27 cellular contexts compared by ENCODE assay signal in genomic region chr2:206708286-206708685, GRCh38. TPM values are rescaled to one million over a fixed set of nuclear protein-coding genes. Genes with fewer than 3 reads are reported as not detected.
"Had no signal": no experiment of that assay in that cellular context is flagged by ENCODE, and none has a peak within 500 bp of the region (broad histone marks: within the 10 kb centered on the region; RNA-seq: fewer than 3 reads in every experiment).

No MANE protein-coding gene starts in this region.

- H3K4me1 Mint-ChIP-seq: activated CD4-positive, alpha-beta memory T cell treated with anti-CD3 and anti-CD28 coated beads, Interleukin-2, amount 10 ng/mL, durations not matched to agents 7 days and 5 days; activated CD4-positive, alpha-beta T cell treated with anti-CD3 and anti-CD28 coated beads for 36 hours; activated naive CD4-positive, alpha-beta T cell treated with anti-CD3 and anti-CD28 coated beads, Interleukin-2, amount 50 U/mL, for 24 hours; brain; central memory CD8-positive, alpha-beta T cell had no signal

- DNase-seq: activated CD4-positive, alpha-beta memory T cell treated with anti-CD3 and anti-CD28 coated beads, Interleukin-2, amount 10 ng/mL, durations not matched to agents 7 days and 5 days; activated CD4-positive, alpha-beta T cell treated with anti-CD3 and anti-CD28 coated beads for 36 hours; activated CD4-positive, alpha-beta T cell treated with anti-CD3 and anti-CD28 coated beads, Interleukin-2, amount 50 U/mL, for 1 hour; activated naive CD4-positive, alpha-beta T cell; activated T-cell treated with anti-CD3 and anti-CD28 coated beads, Interleukin-2, amount 50 U/mL, for 72 hours; amniotic stem cell; MM.1S; NCI-H1105; NCI-H1436; NCI-H1694 treated with DMSO at 0.1 percent for 48 hours; NCI-H2029 treated with DMSO at 0.1 percent for 48 hours; NCI-H2171 treated with DMSO at 0.1 percent for 48 hours; NCI-H446; NCI-H524; NCI-H82; SIG-M5; T-helper 1 cell; WERI-Rb-1 had no signal

- ATAC-seq: activated CD4-positive, alpha-beta T cell treated with anti-CD3 and anti-CD28 coated beads for 36 hours; activated T-cell treated with anti-CD3 and anti-CD28 coated beads, Interleukin-2, amount 50 U/mL, for 72 hours had no signal

- H3K36me3 ChIP-seq: WERI-Rb-1 had no signal

- H3K27ac Mint-ChIP-seq: activated CD4-positive, alpha-beta memory T cell treated with anti-CD3 and anti-CD28 coated beads, Interleukin-2, amount 10 ng/mL, durations not matched to agents 7 days and 5 days; activated CD4-positive, alpha-beta T cell treated with anti-CD3 and anti-CD28 coated beads for 36 hours; activated naive CD4-positive, alpha-beta T cell treated with anti-CD3 and anti-CD28 coated beads, Interleukin-2, amount 50 U/mL, for 24 hours; activated T-cell treated with anti-CD3 and anti-CD28 coated beads, Interleukin-2, amount 50 U/mL, for 72 hours; activated T-helper 2 cell treated with anti-CD3 and anti-CD28 coated beads, Interferon-gamma antibody, Interleukin-2, Interleukin-4, amounts not matched to agents 10 μg/mL and 5 μg/mL and 100 μg/mL, durations not matched to agents 14 hours and 24 hours and 36 hours; brain had no signal

- H3K4me3 Mint-ChIP-seq: activated CD4-positive, alpha-beta memory T cell treated with anti-CD3 and anti-CD28 coated beads, Interleukin-2, amount 10 ng/mL, durations not matched to agents 7 days and 5 days; activated CD4-positive, alpha-beta T cell treated with anti-CD3 and anti-CD28 coated beads for 36 hours; activated naive CD4-positive, alpha-beta T cell treated with anti-CD3 and anti-CD28 coated beads, Interleukin-2, amount 50 U/mL, for 24 hours; activated T-cell treated with anti-CD3 and anti-CD28 coated beads, Interleukin-2, amount 50 U/mL, for 72 hours; brain; central memory CD8-positive, alpha-beta T cell had no signal

- H3K36me3 Mint-ChIP-seq: activated naive CD4-positive, alpha-beta T cell treated with anti-CD3 and anti-CD28 coated beads, Interleukin-2, amount 50 U/mL, for 24 hours; brain had no signal

- H3K9me3 Mint-ChIP-seq: activated CD4-positive, alpha-beta memory T cell treated with anti-CD3 and anti-CD28 coated beads, Interleukin-2, amount 10 ng/mL, durations not matched to agents 7 days and 5 days; activated naive CD4-positive, alpha-beta T cell treated with anti-CD3 and anti-CD28 coated beads, Interleukin-2, amount 50 U/mL, for 24 hours; activated T-cell treated with anti-CD3 and anti-CD28 coated beads, Interleukin-2, amount 50 U/mL, for 72 hours; activated T-helper 2 cell treated with anti-CD3 and anti-CD28 coated beads, Interferon-gamma antibody, Interleukin-2, Interleukin-4, amounts not matched to agents 10 μg/mL and 5 μg/mL and 100 μg/mL, durations not matched to agents 14 hours and 24 hours and 36 hours; brain; central memory CD8-positive, alpha-beta T cell had no signal

RNA-seq across cellular contexts. Expression of gene DYTN, which starts 9.9 kb away (rescaled TPM):
- total RNA-seq: activated CD4-positive, alpha-beta memory T cell treated with anti-CD3 and anti-CD28 coated beads, Interleukin-2, amount 10 ng/mL, durations not matched to agents 7 days and 5 days; activated CD4-positive, alpha-beta T cell treated with anti-CD3 and anti-CD28 coated beads for 36 hours; activated CD8-positive, alpha-beta memory T cell treated with anti-CD3 and anti-CD28 coated beads for 36 hours; activated T-cell treated with anti-CD3 and anti-CD28 coated beads, Interleukin-2, amount 50 U/mL, for 72 hours; activated T-helper 2 cell treated with anti-CD3 and anti-CD28 coated beads, Interferon-gamma antibody, Interleukin-2, Interleukin-4, amounts not matched to agents 10 μg/mL and 5 μg/mL and 100 μg/mL, durations not matched to agents 14 hours and 24 hours and 36 hours; astrocyte; OCI-LY7; RPMI7951; T-helper 2 cell treated with Interferon-gamma antibody and Interleukin-4, amounts not matched to agents 100 ng/mL and 5 ng/mL, for 36 hours had no signal
